In the genomic region with DNA sequence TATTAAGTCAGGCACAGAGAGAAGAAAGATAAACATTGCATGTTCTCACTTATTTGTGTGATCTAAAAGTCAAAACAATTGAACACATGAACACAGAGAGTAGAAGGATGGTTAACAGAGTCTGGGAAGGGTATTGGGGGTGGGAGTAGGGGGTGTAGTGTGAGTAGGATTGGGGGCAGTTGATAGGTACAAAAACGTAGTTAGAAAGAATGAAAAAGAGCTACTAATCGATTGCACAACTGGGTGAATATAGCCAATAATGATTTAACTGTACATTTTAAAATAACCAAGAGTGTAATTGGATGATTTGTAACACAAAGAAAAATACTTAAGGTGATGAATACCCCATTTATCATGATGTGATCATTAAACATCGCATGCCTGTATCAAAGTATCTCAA, we compare ENCODE assay signal across 8 cellular contexts.
"Had no signal": no experiment of that assay in that cellular context is flagged by ENCODE, and none has a peak within 500 bp of the region (broad histone marks: within the 10 kb centered on the region; RNA-seq: fewer than 3 reads in every experiment).

No MANE protein-coding gene starts in this region.

- H3K4me3 ChIP-seq: GM12878 had no signal

- DNase-seq: GDM1, GF-D8 had no signal

- FAIRE-seq: G401.6, GM12878, GM12891, GM12892, GM18507, GM19239 had no signal

- ATAC-seq: GM12878 had no signal
